17 cellular contexts compared by ENCODE assay signal in genomic region chr3:134048278-134048996, GRCh38. TPM values are rescaled to one million over a fixed set of nuclear protein-coding genes. Genes with fewer than 3 reads are reported as not detected.
A peak's percentile ranks its signal among the peaks of the same experiment; 100 is the strongest.
DNase-seq lines count a peak whose midpoint lies in the region; ATAC-seq and TF ChIP-seq lines count a peak whose summit lies in the region.
"Had no signal": no experiment of that assay in that cellular context is flagged by ENCODE, and none has a peak within 500 bp of the region (broad histone marks: within the 10 kb centered on the region; RNA-seq: fewer than 3 reads in every experiment).

No MANE protein-coding gene starts in this region.

- no peak overlapping the region for H3K4ac ChIP-seq in neuronal stem cell (ENCODE audit: low read length)

- no peaks in the 10 kb centered on the region for H3K4me1 Mint-ChIP-seq in stimulated activated effector memory CD8-positive, alpha-beta T cell treated with anti-CD3 and anti-CD28 coated beads, Interleukin-12 subunit alpha, Interleukin-12 subunit beta, amount 100 ng/mL, for 72 hours
- H3K4me1 Mint-ChIP-seq: CD4-positive, CD25-positive, alpha-beta regulatory T cell; CD8-positive, alpha-beta memory T cell; IgD-negative memory B cell had no signal

- intact Hi-C loops in stomach (cut with DNase I; ENCODE audit: low total_unique reads), result no loop called here

- H3K23ac ChIP-seq in neuronal stem cell (ENCODE audit: low read depth, low read length, poor library complexity), result no peak overlapping the region

- H3K36me3 ChIP-seq in gastroesophageal sphincter, result no peaks in the 10 kb centered on the region
- H3K36me3 ChIP-seq in neuronal stem cell (replicated peaks in 1 of 2; ENCODE audit: control insufficient read depth in 2 of 2, insufficient read depth in 2 of 2, low read length in 2 of 2), result no peaks in the 10 kb centered on the region
- no peaks in the 10 kb centered on the region for H3K36me3 ChIP-seq in stomach
- H3K36me3 ChIP-seq: BE2C had no signal

- H3K4me1 ChIP-seq in gastroesophageal sphincter (no peaks in the 10 kb centered on the region), neuronal stem cell (ENCODE audit: control insufficient read depth in 2 of 2, insufficient read depth in 1 of 2, low read depth in 1 of 2, low read length in 2 of 2) (no peaks in the 10 kb centered on the region), stomach (no peaks in the 10 kb centered on the region)
- H3K4me1 ChIP-seq: BE2C had no signal

- H3K27ac Mint-ChIP-seq in stimulated activated effector memory CD8-positive, alpha-beta T cell treated with anti-CD3 and anti-CD28 coated beads, Interleukin-12 subunit alpha, Interleukin-12 subunit beta, amount 100 ng/mL, for 72 hours, result no peak overlapping the region
- H3K27ac Mint-ChIP-seq: CD4-positive, CD25-positive, alpha-beta regulatory T cell; CD8-positive, alpha-beta memory T cell; IgD-negative memory B cell had no signal

- H4K91ac ChIP-seq in neuronal stem cell (ENCODE audit: low read depth, low read length, poor library complexity), result no peak overlapping the region

- H4K8ac ChIP-seq in neuronal stem cell (ENCODE audit: low read depth, low read length), result no peak overlapping the region

- H3K9ac ChIP-seq in neuronal stem cell (ENCODE audit: low read depth, low read length, poor library complexity), result no peak overlapping the region
- H3K9ac ChIP-seq: GM23248 had no signal

- ATAC-seq in gastroesophageal sphincter, result peak; percentile 30
- peak; percentile 13 for ATAC-seq in stimulated activated effector memory CD8-positive, alpha-beta T cell treated with anti-CD3 and anti-CD28 coated beads, Interleukin-12 subunit alpha, Interleukin-12 subunit beta, amount 100 ng/mL, for 72 hours
- no peak for ATAC-seq in HG03565 (IDR thresholded peaks at IDR 0.05; ENCODE audit: unreplicated experiment)
- no peak for ATAC-seq in HG03520 (IDR thresholded peaks at IDR 0.05; ENCODE audit: unreplicated experiment)

- WGBS in gastroesophageal sphincter (ENCODE audit: low coverage in 1 of 2), 2 donors, result 89 to 100% methylated on average over 3 to 7 of the region's 9 CpGs
- no CpG with 5 or more reads among the region's 9 CpGs for WGBS in neuronal stem cell (ENCODE audit: extremely low coverage in 2 of 2, insufficient read length in 2 of 2, insufficient replicate concordance in 1 of 2), 2 donors
- 88 to 95% (median 90%) methylated on average over 9 of the region's 9 CpGs for WGBS in stomach, 5 donors

- H3K18ac ChIP-seq in neuronal stem cell (ENCODE audit: low read length), result peak overlapping the region; percentile 66

- TF ChIP-seq CTCF in coronary artery (IDR thresholded peaks at IDR 0.05), result no peak
- no peak for TF ChIP-seq CTCF in gastroesophageal sphincter (IDR thresholded peaks at IDR 0.05)
- no peak for TF ChIP-seq CTCF in stomach (IDR thresholded peaks at IDR 0.05)

- no peaks in the 10 kb centered on the region for H3K79me1 ChIP-seq in neuronal stem cell (ENCODE audit: low read depth, low read length)

- no peak overlapping the region for H2AFZ ChIP-seq in neuronal stem cell (ENCODE audit: low read length)
- H2AFZ ChIP-seq: GM23248 had no signal

- H3K9me3 Mint-ChIP-seq in stimulated activated effector memory CD8-positive, alpha-beta T cell treated with anti-CD3 and anti-CD28 coated beads, Interleukin-12 subunit alpha, Interleukin-12 subunit beta, amount 100 ng/mL, for 72 hours, result peaks cover 6% of the 10 kb centered on the region

- no peak overlapping the region for H3K4me2 ChIP-seq in neuronal stem cell (ENCODE audit: insufficient read depth, low read length, poor library complexity, severe bottlenecking)

- H3K27ac ChIP-seq in coronary artery (no peak overlapping the region), gastroesophageal sphincter (no peak overlapping the region), neuronal stem cell (replicated peaks; ENCODE audit: low read length) (no peak overlapping the region), stomach (no peak overlapping the region)
- H3K27ac ChIP-seq: GM23248 had no signal

- TF ChIP-seq EP300 in gastroesophageal sphincter (IDR thresholded peaks at IDR 0.05), result no peak
- TF ChIP-seq EP300 in stomach (IDR thresholded peaks at IDR 0.05), result no peak

- TF ChIP-seq POLR2A in gastroesophageal sphincter (IDR thresholded peaks at IDR 0.05) (no peak), stomach (IDR thresholded peaks at IDR 0.05) (no peak)

- DNase-seq in coronary artery (ENCODE audit: low spot score) (peak; percentile 66), neuronal stem cell (ENCODE audit: low spot score) (no peak), stomach (no peak)
- no peak for DNase-seq in stimulated activated effector memory CD8-positive, alpha-beta T cell treated with anti-CD3 and anti-CD28 coated beads, Interleukin-12 subunit alpha, Interleukin-12 subunit beta, amount 100 ng/mL, for 72 hours (ENCODE audit: low spot score in 2 of 2)
- DNase-seq: ACHN; BE2C; C1 segment of cervical spinal cord; CD4-positive, CD25-positive, alpha-beta regulatory T cell; CD8-positive, alpha-beta memory T cell; COR-L47; DMS 273 treated with DMSO at 0.1 percent for 48 hours; GM23248; HCEC 1CT had no signal

- no peak overlapping the region for H3K14ac ChIP-seq in neuronal stem cell (ENCODE audit: low read length)

- H2AK5ac ChIP-seq in neuronal stem cell (ENCODE audit: low read depth, low read length), result no peak overlapping the region

- no peak overlapping the region for H2BK5ac ChIP-seq in neuronal stem cell (ENCODE audit: low read length)

- no peak overlapping the region for H2BK15ac ChIP-seq in neuronal stem cell (ENCODE audit: low read length)

- H2BK12ac ChIP-seq in neuronal stem cell (ENCODE audit: low read length), result no peak overlapping the region

- no peak overlapping the region for H2BK120ac ChIP-seq in neuronal stem cell (ENCODE audit: low read depth, low read length)

- no peak overlapping the region for H3K4me3 Mint-ChIP-seq in stimulated activated effector memory CD8-positive, alpha-beta T cell treated with anti-CD3 and anti-CD28 coated beads, Interleukin-12 subunit alpha, Interleukin-12 subunit beta, amount 100 ng/mL, for 72 hours
- H3K4me3 Mint-ChIP-seq: CD4-positive, CD25-positive, alpha-beta regulatory T cell; CD8-positive, alpha-beta memory T cell; IgD-negative memory B cell had no signal

- H3K4me3 ChIP-seq in coronary artery (no peak overlapping the region), gastroesophageal sphincter (no peak overlapping the region), neuronal stem cell (ENCODE audit: low read length in 2 of 2) (no peak overlapping the region), stomach (no peak overlapping the region)
- H3K4me3 ChIP-seq: GM23248 had no signal

- H3K27me3 ChIP-seq in gastroesophageal sphincter (no peaks in the 10 kb centered on the region), neuronal stem cell (ENCODE audit: control insufficient read depth in 3 of 3, insufficient read depth in 3 of 3, low read depth in 1 of 3, low read length in 3 of 3) (no peaks in the 10 kb centered on the region), stomach (no peaks in the 10 kb centered on the region)
- H3K27me3 ChIP-seq: BE2C had no signal

- peaks cover 0 to 15% (median 0%) of the 10 kb centered on the region in 3 donors for H3K9me3 ChIP-seq in gastroesophageal sphincter
- H3K9me3 ChIP-seq in neuronal stem cell (replicated peaks in 1 of 2; ENCODE audit: control insufficient read depth in 2 of 2, insufficient read depth in 1 of 2, low read depth in 1 of 2, low read length in 2 of 2), result peaks cover 4 to 7% of the 10 kb centered on the region in 2 donors
- peaks cover 0 to 20% (median 3%) of the 10 kb centered on the region in 4 donors for H3K9me3 ChIP-seq in stomach
- H3K9me3 ChIP-seq: BE2C had no signal

- H3K36me3 Mint-ChIP-seq in stimulated activated effector memory CD8-positive, alpha-beta T cell treated with anti-CD3 and anti-CD28 coated beads, Interleukin-12 subunit alpha, Interleukin-12 subunit beta, amount 100 ng/mL, for 72 hours, result no peaks in the 10 kb centered on the region
- H3K36me3 Mint-ChIP-seq: CD4-positive, CD25-positive, alpha-beta regulatory T cell; IgD-negative memory B cell had no signal

RNA-seq across cellular contexts. Expression of gene SLCO2A1, which starts 18.7 kb away (rescaled TPM):
- 10 to 100 TPM in 3 of 4 donors, 1 to 10 TPM in 1; 7.8 to 12.0 (median 11.1) TPM for total RNA-seq in gastroesophageal sphincter
- polyA plus RNA-seq in neuronal stem cell (2013, experiment 1 of 2), result 0.60 TPM
- 0.82 TPM for polyA plus RNA-seq in neuronal stem cell (2013, experiment 2 of 2)
- total RNA-seq in stomach, result 100 to 1,000 TPM in 1 of 5 donors, 10 to 100 TPM in 3, 1 to 10 TPM in 1; 3.5 to 121 (median 18.7) TPM
- polyA plus RNA-seq in stomach, result 1 to 10 TPM; 1.9 to 6.4 (median 3.2) TPM
- total RNA-seq: CD4-positive, CD25-positive, alpha-beta regulatory T cell; CD8-positive, alpha-beta memory T cell had no signal
- polyA plus RNA-seq: CD4-positive, CD25-positive, alpha-beta regulatory T cell; CD8-positive, alpha-beta memory T cell; IgD-negative memory B cell had no signal

Comparison
In these comparisons a context has a peak if more than half of its experiments do, and no peak if none do; other contexts are left out.
1. ATAC-seq: peak in gastroesophageal sphincter (single experiment) and stimulated activated effector memory CD8-positive, alpha-beta T cell treated with anti-CD3 and anti-CD28 coated beads, Interleukin-12 subunit alpha, Interleukin-12 subunit beta, amount 100 ng/mL, for 72 hours (single experiment); none in HG03565 (single experiment) and HG03520 (single experiment).